In genomic region chr3:141877911-141878310, GRCh38 we compare ENCODE assay signal across 8 cellular contexts. TPM values are rescaled to one million over a fixed set of nuclear protein-coding genes. Genes with fewer than 3 reads are reported as not detected.
DNase-seq lines count a peak whose midpoint lies in the region; ATAC-seq, FAIRE-seq and TF ChIP-seq lines count a peak whose summit lies in the region.

No MANE protein-coding gene starts in this region.

- peaks cover 18% of the 10 kb centered on the region for H3K4me1 ChIP-seq in endothelial cell of umbilical vein (ENCODE audit: control insufficient read depth, extremely low read depth, insufficient read depth, low read length)

- no peaks in the 10 kb centered on the region for H3K27me3 ChIP-seq in endothelial cell of umbilical vein (ENCODE audit: control insufficient read depth in 2 of 2, insufficient read depth in 2 of 2, low read length in 2 of 2)

- TF ChIP-seq CTCF in endothelial cell of umbilical vein (IDR thresholded peaks at IDR 0.05; ENCODE audit: extremely low read depth in 1 of 2, insufficient read depth in 1 of 2, low read depth in 1 of 2, low read length in 2 of 2), result no peak
- TF ChIP-seq CTCF in progenitor cell of endocrine pancreas (IDR thresholded peaks at IDR 0.05; ENCODE audit: unreplicated experiment), result no peak

- peaks cover 7% of the 10 kb centered on the region for H3K27me3 Mint-ChIP-seq in progenitor cell of endocrine pancreas

- peaks cover 22% of the 10 kb centered on the region for H3K4me1 Mint-ChIP-seq in progenitor cell of endocrine pancreas (ENCODE audit: low read depth)

- peak overlapping the region; percentile 84 for H3K4me3 Mint-ChIP-seq in progenitor cell of endocrine pancreas (ENCODE audit: low read depth)

- POLR2A ChIA-PET in endothelial cell of umbilical vein (lab: Charles Lee), result interaction anchor here (0.6 to 0.7 kb wide), 4 partner anchors 79 to 195 kb away, joined by 3 to 4 read pairs (median 4); no protein-coding TSS in a partner anchor

- H3K9me3 Mint-ChIP-seq in progenitor cell of endocrine pancreas (ENCODE audit: low read depth), result no peaks in the 10 kb centered on the region

- CTCF ChIA-PET in endothelial cell of umbilical vein (lab: Charles Lee), result interaction anchor here (0.5 to 2.2 kb wide), 6 partner anchors 24 to 233 kb away, joined by 3 to 23 read pairs (median 4); no protein-coding TSS in a partner anchor

- H3K79me2 ChIP-seq in endothelial cell of umbilical vein (ENCODE audit: control insufficient read depth, insufficient read depth, low read length), result peaks cover 62% of the 10 kb centered on the region

- H3K9ac ChIP-seq in endothelial cell of umbilical vein (replicated peaks; ENCODE audit: extremely low read depth, insufficient read depth, low read length), result peak overlapping the region; percentile 74

- ATAC-seq in HG02610 (IDR thresholded peaks at IDR 0.05; ENCODE audit: unreplicated experiment), result no peak

- no peaks in the 10 kb centered on the region for H3K9me1 ChIP-seq in endothelial cell of umbilical vein (replicated peaks; ENCODE audit: control insufficient read depth, extremely low read depth, insufficient read depth, low read length)

- DNase-seq in NCI-H2171 treated with DMSO at 0.1 percent for 48 hours (lab: John Stamatoyannopoulos, UW) (peak; percentile 20), NCI-H2171 (lab: John Stamatoyannopoulos, UW) (no peak), RKO (ENCODE audit: low spot score) (peak; percentile 80), endothelial cell of umbilical vein (ENCODE audit: low read depth, low spot score) (peak; percentile 54), progenitor cell of endocrine pancreas (ENCODE audit: low spot score, unreplicated experiment) (no peak), KG1 (lab: John Stamatoyannopoulos, UW) (no peak), kidney glomerular epithelial cell (lab: John Stamatoyannopoulos, UW) (no peak)

- peak overlapping the region; percentile 95 for H3K27ac Mint-ChIP-seq in progenitor cell of endocrine pancreas

- no peak for TF ChIP-seq POLR2A in endothelial cell of umbilical vein (IDR thresholded peaks at IDR 0.05; ENCODE audit: low read depth, low read length)

- peak overlapping the region; percentile 78 to 98 (median 90) for H3K4me3 ChIP-seq in endothelial cell of umbilical vein (replicated peaks in 1 of 3; ENCODE audit: insufficient read depth in 1 of 3, low read depth in 1 of 3, low read length in 3 of 3)

- H3K4me2 ChIP-seq in endothelial cell of umbilical vein (ENCODE audit: insufficient read depth, low read length), result peak overlapping the region; percentile 95

- no peaks in the 10 kb centered on the region for H3K9me3 ChIP-seq in endothelial cell of umbilical vein (replicated peaks; ENCODE audit: control insufficient read depth, insufficient read depth, low read length)

- FAIRE-seq in endothelial cell of umbilical vein (lab: Jason Lieb, UNC), result peak; percentile 64

- dilution Hi-C loops in endothelial cell of umbilical vein (cut with MboI; ENCODE audit: extremely low pct_ligation_motif_present, low sequenced_read_pairs), result no loop called here

- BruUV-seq in endothelial cell of umbilical vein (replicated peaks; lab: Mats Ljungman, UMichigan), result TSS peak; percentile 26

- H3K27ac ChIP-seq in endothelial cell of umbilical vein (ENCODE audit: insufficient read depth, low read depth, low read length), result peak overlapping the region; percentile 78

- no peak overlapping the region for H2AFZ ChIP-seq in endothelial cell of umbilical vein (ENCODE audit: low read depth, low read length)

- H3K36me3 ChIP-seq in endothelial cell of umbilical vein (ENCODE audit: control insufficient read depth in 2 of 2, extremely low read depth in 1 of 2, insufficient read depth in 2 of 2, low read length in 2 of 2), result peaks cover 2 to 4% of the 10 kb centered on the region in 2 experiments

- H4K20me1 ChIP-seq in endothelial cell of umbilical vein (replicated peaks; ENCODE audit: control insufficient read depth, extremely low read depth, insufficient read depth, low read length), result peaks cover 11% of the 10 kb centered on the region

- intact Hi-C loops in endothelial cell of umbilical vein (cut with micrococcal nuclease), result loop anchor here (2.0 kb wide), 1 partner anchor 121 kb away; no protein-coding TSS in a partner anchor

- peaks cover 1% of the 10 kb centered on the region for H3K36me3 Mint-ChIP-seq in progenitor cell of endocrine pancreas (ENCODE audit: insufficient read depth)

TF ChIP-seq in endothelial cell of umbilical vein, 7 proteins besides CTCF, POLR2A, EP300 and RAD21:
- TF ChIP-seq FOS (IDR thresholded peaks at IDR 0.05; ENCODE audit: borderline replicate concordance, insufficient read depth, low read length) (peak; percentile 38), GATA2 (IDR thresholded peaks at IDR 0.05; ENCODE audit: insufficient read depth, insufficient read length, low read depth, low read length) (no peak)

RNA-seq across cellular contexts. Expression of gene ATP1B3, which starts 1.5 kb away (rescaled TPM):
- total RNA-seq in endothelial cell of umbilical vein, result 198 and 227 TPM in 2 replicates
- 243 and 279 TPM in 2 replicates for polyA plus RNA-seq in endothelial cell of umbilical vein
- polyA plus RNA-seq in endothelial cell of umbilical vein (2011; cell fraction: cytosol; rRNA removed), result 222 and 229 TPM in 2 replicates
- polyA plus RNA-seq in endothelial cell of umbilical vein (2011; cell fraction: nucleus; rRNA removed), result 125 and 161 TPM in 2 replicates
- 232 and 271 TPM in 2 replicates for polyA plus RNA-seq in endothelial cell of umbilical vein (2012)
- 190 and 197 TPM in 2 replicates for polyA minus RNA-seq in endothelial cell of umbilical vein
- 202 TPM for polyA minus RNA-seq in endothelial cell of umbilical vein (2011; cell fraction: cytosol; rRNA and poly(A)+ RNA removed)
- polyA minus RNA-seq in endothelial cell of umbilical vein (2011; cell fraction: nucleus; rRNA and poly(A)+ RNA removed), result 48.1 and 57.8 TPM in 2 replicates
- total RNA-seq in progenitor cell of endocrine pancreas, result 99.5 and 103 TPM in 2 replicates

Comparison
In these comparisons a context has a peak if more than half of its experiments do, and no peak if none do; other contexts are left out.
1. DNase-seq: peak in NCI-H2171 treated with DMSO at 0.1 percent for 48 hours (single experiment), RKO (single experiment) and endothelial cell of umbilical vein (single experiment); none in NCI-H2171 (single experiment), progenitor cell of endocrine pancreas (single experiment), KG1 (single experiment) and kidney glomerular epithelial cell (single experiment).